ENCODE assay signal across 11 cellular contexts in the genomic region with DNA sequence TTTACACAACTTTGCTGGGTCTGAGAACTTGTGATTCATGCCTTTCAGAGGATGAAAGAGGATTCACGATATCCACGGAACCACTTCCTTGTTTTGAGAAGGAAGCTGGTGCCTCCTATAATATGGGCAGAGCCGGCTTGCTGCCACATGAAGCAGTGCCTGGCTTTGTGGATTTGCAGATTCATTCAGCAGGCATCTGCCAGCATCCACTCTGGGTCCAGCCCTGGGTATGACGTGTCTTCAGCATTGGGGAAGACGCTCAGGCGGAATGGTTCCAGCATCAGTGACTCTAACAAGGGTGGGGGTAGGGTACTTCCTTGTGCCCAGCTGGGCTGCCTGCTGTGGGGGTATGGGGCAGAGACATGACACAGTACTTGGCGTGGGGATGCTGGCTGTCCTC.
DNase-seq lines count a peak whose midpoint lies in the region; ATAC-seq lines count a peak whose summit lies in the region.
"Had no signal": no experiment of that assay in that cellular context is flagged by ENCODE, and none has a peak within 500 bp of the region (broad histone marks: within the 10 kb centered on the region; RNA-seq: fewer than 3 reads in every experiment).

No MANE protein-coding gene starts in this region.

- DNase-seq in ACHN, result peak; percentile 53
- DNase-seq in HS-5 (ENCODE audit: low read depth), result peak; percentile 96
- peak; percentile 84 for DNase-seq in adipocyte (ENCODE audit: low read depth)
- peak; percentile 27 to 54 for DNase-seq in left colon
- no peak for DNase-seq in NCI-H524 (lab: John Stamatoyannopoulos, UW)
- DNase-seq in SK-N-DZ (ENCODE audit: low spot score), result no peak
- DNase-seq in activated CD4-positive, alpha-beta T cell treated with anti-CD3 and anti-CD28 coated beads, Interleukin-2, amount 50 U/mL, for 4 hours, result no peak
- DNase-seq: activated naive CD8-positive, alpha-beta T cell treated with anti-CD3 and anti-CD28 coated beads, Interleukin-2, amount 50 U/mL, for 24 hours; CD4-positive, CD25-positive, alpha-beta regulatory T cell; stimulated activated CD4-positive, alpha-beta T cell treated with anti-CD3 and anti-CD28 coated beads, Interleukin-15, amount 100 ng/mL, for 24 hours had no signal

- no peaks in the 10 kb centered on the region for H3K9me3 ChIP-seq in adipocyte (ENCODE audit: control insufficient read depth, low read length)

- peak; percentile 53 for ATAC-seq in left colon
- no peak for ATAC-seq in GM18502 (IDR thresholded peaks at IDR 0.05; ENCODE audit: poor library complexity, unreplicated experiment)
- ATAC-seq: activated naive CD8-positive, alpha-beta T cell treated with anti-CD3 and anti-CD28 coated beads, Interleukin-2, amount 50 U/mL, for 24 hours had no signal

- no peak overlapping the region for H3K4me3 ChIP-seq in adipocyte (ENCODE audit: low read length)

- no peaks in the 10 kb centered on the region for H3K36me3 ChIP-seq in adipocyte (ENCODE audit: control insufficient read depth, insufficient read depth, low read length, severe bottlenecking)

- H3K9ac ChIP-seq in adipocyte (ENCODE audit: low read length), result no peak overlapping the region

- H3K4me1 ChIP-seq in adipocyte (ENCODE audit: control insufficient read depth, insufficient read depth, low read length), result peaks cover 22% of the 10 kb centered on the region

- in situ Hi-C loops in ACHN (cut with HindIII; ENCODE audit: low pct_ligation_motif_present, low pct_unique_long_range_greater_than_20kb, low sequenced_read_pairs), result no loop called here

- intact Hi-C loops in left colon (cut with DNase I, micrococcal nuclease), result no loop called here

- no peaks in the 10 kb centered on the region for H3K27me3 ChIP-seq in adipocyte (replicated peaks; ENCODE audit: control insufficient read depth, insufficient read depth, low read length)

Comparison
In these comparisons a context has a peak if more than half of its experiments do, and no peak if none do; other contexts are left out.
1. DNase-seq: peak in ACHN (single experiment), HS-5 (single experiment), adipocyte (single experiment) and left colon (2 of 2); none in NCI-H524 (0 of 2), SK-N-DZ (single experiment) and activated CD4-positive, alpha-beta T cell treated with anti-CD3 and anti-CD28 coated beads, Interleukin-2, amount 50 U/mL, for 4 hours (0 of 2).